ENCODE assay signal across 1 cellular context in the genomic region with DNA sequence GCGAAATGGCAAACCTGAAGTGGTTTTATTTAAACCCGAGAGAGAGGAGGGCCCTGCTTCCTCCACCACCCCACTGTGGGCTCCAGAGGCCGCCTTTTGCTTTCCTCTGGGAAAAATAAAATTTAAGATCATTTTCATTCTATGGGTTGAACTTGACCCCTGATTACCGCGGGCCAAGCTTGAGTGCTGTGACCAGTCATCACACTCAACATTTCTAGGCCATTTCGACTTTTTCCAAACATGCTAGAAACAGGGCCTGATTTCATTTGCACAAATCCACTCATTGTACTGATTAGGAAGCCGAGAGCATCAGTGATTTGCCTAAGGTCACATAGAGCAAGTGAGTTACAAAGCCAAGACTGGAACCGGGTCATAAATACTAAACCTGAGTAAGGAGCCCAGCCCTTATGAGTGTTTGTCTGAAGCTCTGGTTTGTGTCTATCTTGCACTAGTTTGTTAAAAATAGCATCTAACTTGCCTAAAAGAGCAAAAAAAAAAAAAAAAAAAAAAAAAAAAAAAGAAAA.
TF ChIP-seq lines count a peak whose summit lies in the region.

No MANE protein-coding gene starts in this region.

TF ChIP-seq in liver, 16 proteins besides CTCF, POLR2A, EP300 and RAD21 (continued from another document):
- TF ChIP-seq EGR1 (IDR thresholded peaks at IDR 0.05; ENCODE audit: low read depth in 2 of 2) (no peak), SP1 (IDR thresholded peaks at IDR 0.05) (peak; percentile 7)
